In genomic region chr22:50292643-50293440, GRCh38 we compare ENCODE assay signal across 1 cellular context.
A peak's percentile ranks its signal among the peaks of the same experiment; 100 is the strongest.
TF ChIP-seq lines count a peak whose summit lies in the region.

No MANE protein-coding gene starts in this region.

TF ChIP-seq in HepG2, 621 proteins besides CTCF, POLR2A, EP300 and RAD21:
- TF ChIP-seq ZNF501 (CRISPR knock-in tag; IDR thresholded peaks at IDR 0.05) (0 out of 2 replicates have a peak, but pooled peaks have one; percentile 12), ZNF326 (CRISPR knock-in tag; IDR thresholded peaks at IDR 0.05; ENCODE audit: borderline replicate concordance) (no peak), ZNF276 (CRISPR knock-in tag; IDR thresholded peaks at IDR 0.05; ENCODE audit: low read depth) (no peak), HNRNPL (IDR thresholded peaks at IDR 0.05; ENCODE audit: low read depth, low read length) (peak; percentile 17; the same call in 1 of the 2 replicates), ZNF160 (CRISPR knock-in tag; IDR thresholded peaks at IDR 0.05) (0 out of 2 replicates have a peak, but pooled peaks have one; percentile 28), GLI4 (CRISPR knock-in tag; IDR thresholded peaks at IDR 0.05; ENCODE audit: borderline replicate concordance) (no peak), NFIB (CRISPR knock-in tag; IDR thresholded peaks at IDR 0.05; ENCODE audit: borderline replicate concordance) (no peak), AGO2 (optimal IDR thresholded peaks at IDR 0.05; ENCODE audit: low read depth, low read length) (peak; percentile 48), ZSCAN25 (CRISPR knock-in tag; IDR thresholded peaks at IDR 0.05) (peak; percentile 28; the same call in 1 of the 2 replicates), AKAP8 (CRISPR knock-in tag; IDR thresholded peaks at IDR 0.05) (0 out of 2 replicates have a peak, but pooled peaks have one; percentile 7), ZNF280B (CRISPR knock-in tag; IDR thresholded peaks at IDR 0.05; ENCODE audit: borderline replicate concordance) (peak; percentile 21; the same call in 1 of the 2 replicates), ZNF121 (CRISPR knock-in tag; IDR thresholded peaks at IDR 0.05) (no peak)
- TF ChIP-seq, protein P1, sequence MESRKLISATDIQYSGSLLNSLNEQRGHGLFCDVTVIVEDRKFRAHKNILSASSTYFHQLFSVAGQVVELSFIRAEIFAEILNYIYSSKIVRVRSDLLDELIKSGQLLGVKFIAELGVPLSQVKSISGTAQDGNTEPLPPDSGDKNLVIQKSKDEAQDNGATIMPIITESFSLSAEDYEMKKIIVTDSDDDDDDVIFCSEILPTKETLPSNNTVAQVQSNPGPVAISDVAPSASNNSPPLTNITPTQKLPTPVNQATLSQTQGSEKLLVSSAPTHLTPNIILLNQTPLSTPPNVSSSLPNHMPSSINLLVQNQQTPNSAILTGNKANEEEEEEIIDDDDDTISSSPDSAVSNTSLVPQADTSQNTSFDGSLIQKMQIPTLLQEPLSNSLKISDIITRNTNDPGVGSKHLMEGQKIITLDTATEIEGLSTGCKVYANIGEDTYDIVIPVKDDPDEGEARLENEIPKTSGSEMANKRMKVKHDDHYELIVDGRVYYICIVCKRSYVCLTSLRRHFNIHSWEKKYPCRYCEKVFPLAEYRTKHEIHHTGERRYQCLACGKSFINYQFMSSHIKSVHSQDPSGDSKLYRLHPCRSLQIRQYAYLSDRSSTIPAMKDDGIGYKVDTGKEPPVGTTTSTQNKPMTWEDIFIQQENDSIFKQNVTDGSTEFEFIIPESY (CRISPR knock-in tag; IDR thresholded peaks at IDR 0.05): 0 out of 2 replicates have a peak, but pooled peaks have one; percentile 8
- TF ChIP-seq, protein P2, sequence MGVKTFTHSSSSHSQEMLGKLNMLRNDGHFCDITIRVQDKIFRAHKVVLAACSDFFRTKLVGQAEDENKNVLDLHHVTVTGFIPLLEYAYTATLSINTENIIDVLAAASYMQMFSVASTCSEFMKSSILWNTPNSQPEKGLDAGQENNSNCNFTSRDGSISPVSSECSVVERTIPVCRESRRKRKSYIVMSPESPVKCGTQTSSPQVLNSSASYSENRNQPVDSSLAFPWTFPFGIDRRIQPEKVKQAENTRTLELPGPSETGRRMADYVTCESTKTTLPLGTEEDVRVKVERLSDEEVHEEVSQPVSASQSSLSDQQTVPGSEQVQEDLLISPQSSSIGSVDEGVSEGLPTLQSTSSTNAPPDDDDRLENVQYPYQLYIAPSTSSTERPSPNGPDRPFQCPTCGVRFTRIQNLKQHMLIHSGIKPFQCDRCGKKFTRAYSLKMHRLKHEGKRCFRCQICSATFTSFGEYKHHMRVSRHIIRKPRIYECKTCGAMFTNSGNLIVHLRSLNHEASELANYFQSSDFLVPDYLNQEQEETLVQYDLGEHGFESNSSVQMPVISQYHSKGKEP (CRISPR knock-in tag; IDR thresholded peaks at IDR 0.05): no peak
